19 cellular contexts compared by ENCODE assay signal in genomic region chr13:90926459-90926858, GRCh38.
"Had no signal": no experiment of that assay in that cellular context is flagged by ENCODE, and none has a peak within 500 bp of the region (broad histone marks: within the 10 kb centered on the region; RNA-seq: fewer than 3 reads in every experiment).

No MANE protein-coding gene starts in this region.

- H3K27ac Mint-ChIP-seq: activated B cell treated with CpG ODN at 0.5 μM for 24 hours; activated CD8-positive, alpha-beta T cell treated with anti-CD3 and anti-CD28 coated beads for 36 hours; activated naive CD8-positive, alpha-beta T cell; dendritic cell treated with granulocyte-macrophage colony-stimulating factor and Interleukin-4, amounts not matched to agents 40 ng/mL and 50 ng/mL, for 4 days; nephron progenitor cell; progenitor cell of endocrine pancreas; stimulated activated naive CD8-positive, alpha-beta T cell treated with anti-CD3 and anti-CD28 coated beads, Interleukin-15, amount 100 ng/mL, for 72 hours; T-helper 17 cell; type B pancreatic cell had no signal

- H3K27me3 Mint-ChIP-seq: activated B cell treated with CpG ODN at 0.5 μM for 24 hours; activated CD8-positive, alpha-beta T cell treated with anti-CD3 and anti-CD28 coated beads for 36 hours; activated naive CD8-positive, alpha-beta T cell; dendritic cell treated with granulocyte-macrophage colony-stimulating factor and Interleukin-4, amounts not matched to agents 40 ng/mL and 50 ng/mL, for 4 days; stimulated activated naive CD8-positive, alpha-beta T cell treated with anti-CD3 and anti-CD28 coated beads, Interleukin-15, amount 100 ng/mL, for 72 hours; T-helper 17 cell had no signal

- H3K4me1 Mint-ChIP-seq: activated B cell treated with CpG ODN at 0.5 μM for 24 hours; stimulated activated naive CD8-positive, alpha-beta T cell treated with anti-CD3 and anti-CD28 coated beads, Interleukin-15, amount 100 ng/mL, for 72 hours; T-helper 17 cell had no signal

- H3K36me3 Mint-ChIP-seq: activated naive CD8-positive, alpha-beta T cell; type B pancreatic cell had no signal

- H3K4me3 Mint-ChIP-seq: activated B cell treated with CpG ODN at 0.5 μM for 24 hours; activated CD8-positive, alpha-beta T cell treated with anti-CD3 and anti-CD28 coated beads for 36 hours; activated naive CD8-positive, alpha-beta T cell; activated T-cell treated with anti-CD3 and anti-CD28 coated beads, Interleukin-2, amount 50 U/mL, for 4 hours; dendritic cell treated with granulocyte-macrophage colony-stimulating factor and Interleukin-4, amounts not matched to agents 40 ng/mL and 50 ng/mL, for 4 days; nephron progenitor cell; stimulated activated naive CD8-positive, alpha-beta T cell treated with anti-CD3 and anti-CD28 coated beads, Interleukin-15, amount 100 ng/mL, for 72 hours; T-helper 17 cell; type B pancreatic cell had no signal

- DNase-seq: activated B cell treated with CpG ODN at 0.5 μM for 24 hours; activated CD4-positive, alpha-beta T cell treated with anti-CD3 and anti-CD28 coated beads for 48 hours; activated CD8-positive, alpha-beta T cell treated with anti-CD3 and anti-CD28 coated beads for 36 hours; activated gamma-delta T cell; activated T-cell treated with anti-CD3 and anti-CD28 coated beads, Interleukin-2, amount 50 U/mL, for 4 hours; amygdala; effector memory CD4-positive, alpha-beta T cell; foreskin melanocyte; islet precursor cell; nephron progenitor cell; occipital lobe; stimulated activated CD4-positive, alpha-beta T cell treated with anti-CD3 and anti-CD28 coated beads, Interleukin-1b, Interleukin-23, amount 100 ng/mL, for 48 hours; stimulated activated naive CD8-positive, alpha-beta T cell treated with anti-CD3 and anti-CD28 coated beads, Interleukin-15, amount 100 ng/mL, for 72 hours; T-helper 17 cell had no signal

- ATAC-seq: activated CD8-positive, alpha-beta T cell treated with anti-CD3 and anti-CD28 coated beads for 36 hours; activated T-cell treated with anti-CD3 and anti-CD28 coated beads, Interleukin-2, amount 50 U/mL, for 4 hours; sciatic nerve; stimulated activated naive CD8-positive, alpha-beta T cell treated with anti-CD3 and anti-CD28 coated beads, Interleukin-15, amount 100 ng/mL, for 72 hours; T-helper 17 cell had no signal
